In genomic region chr13:34437873-34438272, GRCh38 we compare ENCODE assay signal across 24 cellular contexts.
DNase-seq lines count a peak whose midpoint lies in the region; ATAC-seq and TF ChIP-seq lines count a peak whose summit lies in the region.
"Had no signal": no experiment of that assay in that cellular context is flagged by ENCODE, and none has a peak within 500 bp of the region (broad histone marks: within the 10 kb centered on the region; RNA-seq: fewer than 3 reads in every experiment).

No MANE protein-coding gene starts in this region.

- H3K4me1 Mint-ChIP-seq in osteocyte (ENCODE audit: unreplicated experiment) (peaks cover 12% of the 10 kb centered on the region), type B pancreatic cell (ENCODE audit: unreplicated experiment) (no peaks in the 10 kb centered on the region)
- H3K4me1 Mint-ChIP-seq: CD14-positive monocyte; CD4-positive, alpha-beta memory T cell; CD4-positive, CD25-positive, alpha-beta regulatory T cell; CD8-positive, alpha-beta memory T cell had no signal

- no peak overlapping the region for H3K4me3 Mint-ChIP-seq in osteocyte (ENCODE audit: unreplicated experiment)
- H3K4me3 Mint-ChIP-seq in type B pancreatic cell, result no peak overlapping the region
- H3K4me3 Mint-ChIP-seq: CD14-positive monocyte; CD4-positive, alpha-beta memory T cell; CD4-positive, CD25-positive, alpha-beta regulatory T cell; CD8-positive, alpha-beta memory T cell had no signal

- no peak for TF ChIP-seq CTCF in gastroesophageal sphincter (IDR thresholded peaks at IDR 0.05)
- no peak for TF ChIP-seq CTCF in smooth muscle cell (IDR thresholded peaks at IDR 0.05; ENCODE audit: borderline replicate concordance, insufficient read depth, poor library complexity, severe bottlenecking)
- TF ChIP-seq CTCF in foreskin keratinocyte (conservative IDR thresholded peaks at IDR 0.05), result no peak
- TF ChIP-seq CTCF in right lobe of liver (IDR thresholded peaks at IDR 0.05), result no peak
- TF ChIP-seq CTCF in osteocyte (IDR thresholded peaks at IDR 0.05), result no peak
- no peak for TF ChIP-seq CTCF in type B pancreatic cell (conservative IDR thresholded peaks at IDR 0.05)

- no peak overlapping the region for H3K9ac ChIP-seq in smooth muscle cell (ENCODE audit: low read depth)
- H3K9ac ChIP-seq: BLaER1 had no signal

- H4K20me1 ChIP-seq in smooth muscle cell (ENCODE audit: low read depth), result no peaks in the 10 kb centered on the region
- H4K20me1 ChIP-seq: BLaER1 had no signal

- H3K27me3 Mint-ChIP-seq in osteocyte (ENCODE audit: unreplicated experiment) (no peaks in the 10 kb centered on the region), type B pancreatic cell (no peaks in the 10 kb centered on the region)
- H3K27me3 Mint-ChIP-seq: CD4-positive, alpha-beta memory T cell; CD4-positive, CD25-positive, alpha-beta regulatory T cell; CD8-positive, alpha-beta memory T cell had no signal

- DNase-seq in LHCN-M2 (ENCODE audit: low read depth) (peak; percentile 14), smooth muscle cell (lab: John Stamatoyannopoulos, UW; ENCODE audit: unreplicated experiment) (no peak), foreskin keratinocyte (no peak), right lobe of liver (no peak), osteocyte (ENCODE audit: extremely low spot score, unreplicated experiment) (no peak), type B pancreatic cell (ENCODE audit: extremely low spot score, unreplicated experiment) (no peak)
- DNase-seq: 8988T; ACHN; BE2C; C1 segment of cervical spinal cord; CD4-positive, alpha-beta memory T cell; CD4-positive, CD25-positive, alpha-beta regulatory T cell; CD8-positive, alpha-beta memory T cell; COR-L47; DMS 273 treated with DMSO at 0.1 percent for 48 hours; DMS153; DMS53; DMS79; DND-41; EL; GF-D8 had no signal

- no peak for TF ChIP-seq EP300 in gastroesophageal sphincter (IDR thresholded peaks at IDR 0.05)

- H3K79me2 ChIP-seq in smooth muscle cell (ENCODE audit: low read depth), result no peaks in the 10 kb centered on the region

- H3K9me3 Mint-ChIP-seq in osteocyte (ENCODE audit: unreplicated experiment) (no peaks in the 10 kb centered on the region), type B pancreatic cell (no peaks in the 10 kb centered on the region)
- H3K9me3 Mint-ChIP-seq: CD4-positive, alpha-beta memory T cell had no signal

- no peaks in the 10 kb centered on the region for H3K9me3 ChIP-seq in gastroesophageal sphincter
- no peaks in the 10 kb centered on the region for H3K9me3 ChIP-seq in smooth muscle cell (replicated peaks; ENCODE audit: low read depth)
- no peaks in the 10 kb centered on the region for H3K9me3 ChIP-seq in right lobe of liver
- H3K9me3 ChIP-seq: BE2C, BLaER1 had no signal

- H3K27me3 ChIP-seq in gastroesophageal sphincter (no peaks in the 10 kb centered on the region), smooth muscle cell (ENCODE audit: low read depth) (no peaks in the 10 kb centered on the region), foreskin keratinocyte (no peaks in the 10 kb centered on the region), right lobe of liver (no peaks in the 10 kb centered on the region)
- H3K27me3 ChIP-seq: BE2C, BLaER1 had no signal

- peak overlapping the region; percentile 40 for H2AFZ ChIP-seq in smooth muscle cell (ENCODE audit: low read depth)

- H3K27ac Mint-ChIP-seq in osteocyte (ENCODE audit: unreplicated experiment) (no peak overlapping the region), type B pancreatic cell (no peak overlapping the region)
- H3K27ac Mint-ChIP-seq: CD14-positive monocyte; CD4-positive, alpha-beta memory T cell; CD4-positive, CD25-positive, alpha-beta regulatory T cell; CD8-positive, alpha-beta memory T cell had no signal

- peak; percentile 62 for ATAC-seq in gastroesophageal sphincter
- no peak for ATAC-seq in foreskin keratinocyte
- no peak for ATAC-seq in right lobe of liver

- no peaks in the 10 kb centered on the region for H3K36me3 Mint-ChIP-seq in osteocyte (ENCODE audit: unreplicated experiment)
- no peaks in the 10 kb centered on the region for H3K36me3 Mint-ChIP-seq in type B pancreatic cell
- H3K36me3 Mint-ChIP-seq: CD14-positive monocyte; CD4-positive, alpha-beta memory T cell; CD4-positive, CD25-positive, alpha-beta regulatory T cell; CD8-positive, alpha-beta memory T cell had no signal

- TF ChIP-seq POLR2A in gastroesophageal sphincter (IDR thresholded peaks at IDR 0.05) (no peak), right lobe of liver (IDR thresholded peaks at IDR 0.05) (no peak)

- H3K4me3 ChIP-seq in gastroesophageal sphincter (no peak overlapping the region), smooth muscle cell (no peak overlapping the region), right lobe of liver (no peak overlapping the region)
- H3K4me3 ChIP-seq: BLaER1 had no signal

- intact Hi-C loops in right lobe of liver (cut with DNase I), result no loop called here

- no peak overlapping the region for H3K27ac ChIP-seq in gastroesophageal sphincter
- H3K27ac ChIP-seq in smooth muscle cell (ENCODE audit: low read depth), result peak overlapping the region; percentile 19
- H3K27ac ChIP-seq in foreskin keratinocyte, result no peak overlapping the region
- no peak overlapping the region for H3K27ac ChIP-seq in right lobe of liver
- H3K27ac ChIP-seq: BLaER1 had no signal

- H3K4me2 ChIP-seq in smooth muscle cell, result peak overlapping the region; percentile 38
- H3K4me2 ChIP-seq: BLaER1 had no signal

- no peaks in the 10 kb centered on the region for H3K4me1 ChIP-seq in gastroesophageal sphincter
- H3K4me1 ChIP-seq in smooth muscle cell (ENCODE audit: low read depth), result no peaks in the 10 kb centered on the region
- no peaks in the 10 kb centered on the region for H3K4me1 ChIP-seq in foreskin keratinocyte
- H3K4me1 ChIP-seq in right lobe of liver, result no peaks in the 10 kb centered on the region
- H3K4me1 ChIP-seq: BLaER1 had no signal

- no peaks in the 10 kb centered on the region for H3K36me3 ChIP-seq in gastroesophageal sphincter
- no peaks in the 10 kb centered on the region for H3K36me3 ChIP-seq in smooth muscle cell (ENCODE audit: low read depth)
- H3K36me3 ChIP-seq in right lobe of liver, result no peaks in the 10 kb centered on the region
- H3K36me3 ChIP-seq: BE2C, BLaER1 had no signal

- no peaks in the 10 kb centered on the region for H3F3A ChIP-seq in smooth muscle cell (ENCODE audit: low read depth)
